Comparison of ENCODE assay signal across 21 cellular contexts in genomic region chr6:157246048-157246630, GRCh38.
DNase-seq lines count a peak whose midpoint lies in the region; ATAC-seq, FAIRE-seq and TF ChIP-seq lines count a peak whose summit lies in the region.
"Had no signal": no experiment of that assay in that cellular context is flagged by ENCODE, and none has a peak within 500 bp of the region (broad histone marks: within the 10 kb centered on the region; RNA-seq: fewer than 3 reads in every experiment).

No MANE protein-coding gene starts in this region.

- H3K9me3 ChIP-seq in left ventricle myocardium inferior (replicated peaks): peaks cover 11% of the 10 kb centered on the region
- no peaks in the 10 kb centered on the region for H3K9me3 ChIP-seq in HepG2 (ENCODE audit: low read length)
- no peaks in the 10 kb centered on the region for H3K9me3 ChIP-seq in smooth muscle cell (replicated peaks; ENCODE audit: low read depth)
- H3K9me3 ChIP-seq: A549 had no signal

- ATAC-seq in Right ventricle myocardium superior (ENCODE audit: poor library complexity) (peak; percentile 26), HG03039 (IDR thresholded peaks at IDR 0.05; ENCODE audit: unreplicated experiment) (no peak), HepG2 (no peak)
- ATAC-seq: A549; activated CD8-positive, alpha-beta T cell treated with anti-CD3 and anti-CD28 coated beads, Interleukin-2, amount 10 ng/mL, durations not matched to agents 7 days and 5 days; CD8-positive, alpha-beta T cell; natural killer cell treated with Interleukin-12 subunit alpha and Interleukin-12 subunit beta and Interleukin-15 and Interleukin-18, amount 100 ng/mL, for 72 hours had no signal

- CTCF ChIA-PET in HepG2 (lab: Yijun Ruan, JAX; ENCODE audit: low intra/inter-chr PET ratio, low total read pairs): no interaction called here

- 76% methylated on average over 15 of the region's 21 CpGs for WGBS in HepG2 (ENCODE audit: low lambda C conversion rate)
- WGBS in smooth muscle cell (ENCODE audit: low lambda C conversion rate): 89% methylated on average over 21 of the region's 21 CpGs

- H3K27me3 ChIP-seq in left ventricle myocardium inferior (ENCODE audit: low read depth) (no peaks in the 10 kb centered on the region), HepG2 (ENCODE audit: control insufficient read depth in 1 of 2, insufficient read depth in 2 of 2, low read length in 2 of 2) (peaks cover 4 to 40% of the 10 kb centered on the region in 2 experiments; a peak in 3 of 5 replicates), smooth muscle cell (ENCODE audit: low read depth) (no peaks in the 10 kb centered on the region)
- H3K27me3 ChIP-seq: tibial nerve had no signal

- no peak overlapping the region for H3K9ac ChIP-seq in HepG2 (ENCODE audit: insufficient read depth, low read depth, low read length)
- no peak overlapping the region for H3K9ac ChIP-seq in smooth muscle cell (ENCODE audit: low read depth)

- intact Hi-C loops in Right ventricle myocardium superior (cut with DNase I) (no loop called here), left ventricle myocardium inferior (cut with micrococcal nuclease) (no loop called here), posterior vena cava (cut with DNase I) (no loop called here), HepG2 (cut with micrococcal nuclease; ENCODE audit: unreplicated experiment) (no loop called here)

- no TSS peak for BruUV-seq in HepG2 (replicated peaks; lab: Mats Ljungman, UMichigan)

- TF ChIP-seq EP300 in HepG2 (IDR thresholded peaks at IDR 0.05; ENCODE audit: low read depth in 2 of 2, low read length in 2 of 2) (no peak), HepG2 (CRISPR knock-in tag; IDR thresholded peaks at IDR 0.05; ENCODE audit: borderline replicate concordance) (no peak)

- H3K27ac ChIP-seq in left ventricle myocardium inferior (replicated peaks) (no peak overlapping the region), HepG2 (ENCODE audit: extremely low read length, insufficient read depth, low read length) (no peak overlapping the region), smooth muscle cell (ENCODE audit: low read depth) (no peak overlapping the region)
- H3K27ac ChIP-seq: A549 had no signal

- no peaks in the 10 kb centered on the region for H4K20me1 ChIP-seq in HepG2 (ENCODE audit: insufficient read depth, low read length)
- H4K20me1 ChIP-seq in smooth muscle cell (ENCODE audit: low read depth): no peaks in the 10 kb centered on the region

- TF ChIP-seq RAD21 in HepG2 (CRISPR knock-in tag; IDR thresholded peaks at IDR 0.05): no peak

- H3F3A ChIP-seq in smooth muscle cell (ENCODE audit: low read depth): no peaks in the 10 kb centered on the region

- H3K4me3 ChIP-seq in left ventricle myocardium inferior (no peak overlapping the region), HepG2 (replicated peaks in 1 of 3; ENCODE audit: insufficient read depth in 1 of 3, low read depth in 2 of 3, low read length in 3 of 3) (no peak overlapping the region), smooth muscle cell (no peak overlapping the region)
- H3K4me3 ChIP-seq: A549, tibial nerve had no signal

- H3K36me3 ChIP-seq in left ventricle myocardium inferior (no peaks in the 10 kb centered on the region), HepG2 (replicated peaks in 1 of 2; ENCODE audit: control insufficient read depth in 1 of 2, insufficient read depth in 2 of 2, low read length in 2 of 2) (no peaks in the 10 kb centered on the region), smooth muscle cell (ENCODE audit: low read depth) (no peaks in the 10 kb centered on the region)
- H3K36me3 ChIP-seq: tibial nerve had no signal

- DNase-seq in Right ventricle myocardium superior (no peak), left ventricle myocardium inferior (no peak), fibroblast of peridontal ligament (ENCODE audit: extremely low read depth) (peak; percentile 6), posterior vena cava (ENCODE audit: low spot score) (peak; percentile 78), HepG2 (ENCODE audit: low spot score) (no peak), smooth muscle cell (lab: John Stamatoyannopoulos, UW; ENCODE audit: unreplicated experiment) (no peak), amygdala (lab: John Stamatoyannopoulos, UW) (no peak)
- DNase-seq: activated B cell treated with CpG ODN at 0.5 μM for 24 hours; activated CD8-positive, alpha-beta T cell treated with anti-CD3 and anti-CD28 coated beads, Interleukin-2, amount 10 ng/mL, durations not matched to agents 7 days and 5 days; CD8-positive, alpha-beta T cell; cerebellar nuclear complex; glutamatergic neuron; NCI-H1417 treated with DMSO at 0.1 percent for 48 hours; NCI-H345; retina; T-helper 1 cell had no signal

- no peak overlapping the region for H2AFZ ChIP-seq in HepG2 (ENCODE audit: low read length)
- H2AFZ ChIP-seq in smooth muscle cell (ENCODE audit: low read depth): no peak overlapping the region

- TF ChIP-seq POLR2A in HepG2 (IDR thresholded peaks at IDR 0.05; ENCODE audit: insufficient read depth in 1 of 2, low read depth in 2 of 2, low read length in 2 of 2): no peak

- no peak for FAIRE-seq in HepG2 (lab: Jason Lieb, UNC)
- FAIRE-seq: A549, endometrium had no signal

- POLR2A ChIA-PET in HepG2 (lab: Yijun Ruan, JAX): no interaction called here

- H3K4me1 ChIP-seq in left ventricle myocardium inferior: peaks cover 37% of the 10 kb centered on the region
- no peaks in the 10 kb centered on the region for H3K4me1 ChIP-seq in HepG2 (ENCODE audit: insufficient read depth, low read length)
- peaks cover 7% of the 10 kb centered on the region for H3K4me1 ChIP-seq in smooth muscle cell (ENCODE audit: low read depth)
- H3K4me1 ChIP-seq: A549 had no signal

- H3K4me2 ChIP-seq in HepG2 (ENCODE audit: low read depth, low read length) (no peak overlapping the region), smooth muscle cell (no peak overlapping the region)
- H3K4me2 ChIP-seq: A549 had no signal

- H3K79me2 ChIP-seq in HepG2 (ENCODE audit: insufficient read depth, low read length) (no peaks in the 10 kb centered on the region), smooth muscle cell (ENCODE audit: low read depth) (no peaks in the 10 kb centered on the region)

- in situ Hi-C loops in HepG2 (cut with HindIII; ENCODE audit: extremely low pct_ligation_motif_present, low pct_unique_long_range_greater_than_20kb): no loop called here

- TF ChIP-seq CTCF in left ventricle myocardium inferior (IDR thresholded peaks at IDR 0.05; ENCODE audit: borderline replicate concordance) (no peak), HepG2 (CRISPR knock-in tag; IDR thresholded peaks at IDR 0.05) (no peak), smooth muscle cell (IDR thresholded peaks at IDR 0.05; ENCODE audit: borderline replicate concordance, insufficient read depth, poor library complexity, severe bottlenecking) (no peak)

TF ChIP-seq in HepG2, 621 proteins besides CTCF, POLR2A, EP300 and RAD21:
- TF ChIP-seq TBL1XR1 (IDR thresholded peaks at IDR 0.05; ENCODE audit: borderline replicate concordance, low read length, partially characterized antibody) (no peak), CEBPZ (IDR thresholded peaks at IDR 0.05; ENCODE audit: low read length) (no peak), SALL1 (CRISPR knock-in tag; IDR thresholded peaks at IDR 0.05) (no peak), RNF2 (conservative IDR thresholded peaks at IDR 0.05; ENCODE audit: low read depth) (no peak), ZNF577 (CRISPR knock-in tag; IDR thresholded peaks at IDR 0.05; ENCODE audit: borderline replicate concordance, low read depth) (no peak)

Comparison
In these comparisons a context has a peak if more than half of its experiments do, and no peak if none do; other contexts are left out.
1. DNase-seq: peak in fibroblast of peridontal ligament (single experiment) and posterior vena cava (single experiment); none in Right ventricle myocardium superior (single experiment), left ventricle myocardium inferior (single experiment), HepG2 (single experiment), smooth muscle cell (single experiment) and amygdala (0 of 56).